In the genomic region with DNA sequence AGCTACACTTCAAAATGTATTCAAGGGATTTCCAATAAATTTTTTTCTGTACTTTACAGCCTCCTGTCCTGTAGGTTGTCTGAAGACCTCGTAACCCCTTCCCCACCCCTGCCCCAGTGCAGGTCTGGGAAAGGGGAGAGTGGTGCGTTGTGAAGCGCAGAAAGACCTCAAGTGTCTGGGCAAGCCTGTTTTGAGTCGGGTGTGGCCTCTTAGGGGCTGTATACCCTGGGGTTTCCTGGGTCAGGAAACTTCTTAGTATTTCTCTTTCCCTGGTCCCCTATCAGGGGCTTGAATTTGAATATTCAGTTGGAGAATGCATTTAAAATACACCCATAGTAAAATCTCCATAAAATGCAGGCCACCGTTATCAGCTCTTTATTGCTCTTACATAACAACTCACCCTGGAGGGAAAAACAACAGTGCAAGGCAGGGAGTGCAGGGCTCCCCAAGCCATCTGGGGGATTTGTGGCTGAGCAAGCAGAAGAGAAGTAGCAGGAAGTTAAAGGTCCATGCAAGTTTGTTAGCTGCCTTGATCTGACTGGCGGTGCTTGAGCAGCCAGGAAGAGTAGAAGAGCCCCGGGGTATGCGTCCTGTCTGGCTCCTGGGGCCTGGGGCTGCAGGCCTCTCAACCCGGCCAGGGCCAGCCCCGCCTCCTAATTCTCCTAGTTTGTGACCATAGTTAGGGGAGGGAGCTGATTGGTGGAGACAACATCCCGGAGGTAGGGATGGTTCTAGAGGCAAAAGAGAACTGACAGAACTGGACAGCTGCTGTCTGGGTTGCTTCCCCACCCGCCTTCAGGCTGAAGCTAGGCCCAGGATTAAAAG, we compare ENCODE assay signal across 1 cellular context.
TF ChIP-seq lines count a peak whose summit lies in the region.

No MANE protein-coding gene starts in this region.

TF ChIP-seq in HepG2, 621 proteins besides CTCF, POLR2A, EP300 and RAD21:
- TF ChIP-seq NCOR1 (IDR thresholded peaks at IDR 0.05; ENCODE audit: borderline replicate concordance, low read length) (no peak), AGO2 (optimal IDR thresholded peaks at IDR 0.05; ENCODE audit: low read depth, low read length) (peak; percentile 30), HDAC1 (CRISPR knock-in tag; IDR thresholded peaks at IDR 0.05) (0 out of 2 replicates have a peak, but pooled peaks have one; percentile 30), ZFY (CRISPR knock-in tag; IDR thresholded peaks at IDR 0.05) (peak; percentile 7; the same call in 1 of the 2 replicates), ZSCAN31 (CRISPR knock-in tag; IDR thresholded peaks at IDR 0.05; ENCODE audit: low read depth) (0 out of 2 replicates have a peak, but pooled peaks have one; percentile 22), NCOA2 (CRISPR knock-in tag; IDR thresholded peaks at IDR 0.05) (0 out of 2 replicates have a peak, but pooled peaks have one; percentile 7), ATF7-NPFF (CRISPR knock-in tag; IDR thresholded peaks at IDR 0.05; ENCODE audit: low read depth) (0 out of 2 replicates have a peak, but pooled peaks have one; percentile 16), KDM5A (IDR thresholded peaks at IDR 0.05; ENCODE audit: borderline replicate concordance, low read length) (0 out of 2 replicates have a peak, but pooled peaks have one; percentile 22), ETV5 (CRISPR knock-in tag; IDR thresholded peaks at IDR 0.05; ENCODE audit: borderline replicate concordance) (0 out of 2 replicates have a peak, but pooled peaks have one; percentile 17), SUZ12 (IDR thresholded peaks at IDR 0.05; ENCODE audit: low read depth, low read length) (no peak), ZBTB20 (CRISPR knock-in tag; IDR thresholded peaks at IDR 0.05; ENCODE audit: borderline replicate concordance, low read depth) (no peak), RBM22 (optimal IDR thresholded peaks at IDR 0.05; ENCODE audit: low read length) (peak; percentile 22), NKX3-1 (CRISPR knock-in tag; IDR thresholded peaks at IDR 0.05) (no peak), ZNF850 (CRISPR knock-in tag; conservative IDR thresholded peaks at IDR 0.05) (no peak), NFYC (CRISPR knock-in tag; IDR thresholded peaks at IDR 0.05) (peak; percentile 29; the same call in 1 of the 2 replicates), KDM2A (CRISPR knock-in tag; IDR thresholded peaks at IDR 0.05; ENCODE audit: borderline replicate concordance, low read depth) (peak; percentile 72; the same call in 1 of the 2 replicates), NONO (IDR thresholded peaks at IDR 0.05) (no peak), NONO (CRISPR knock-in tag; conservative IDR thresholded peaks at IDR 0.05) (0 out of 2 replicates have a peak, but pooled peaks have one; percentile 13)
- TF ChIP-seq, protein P1, sequence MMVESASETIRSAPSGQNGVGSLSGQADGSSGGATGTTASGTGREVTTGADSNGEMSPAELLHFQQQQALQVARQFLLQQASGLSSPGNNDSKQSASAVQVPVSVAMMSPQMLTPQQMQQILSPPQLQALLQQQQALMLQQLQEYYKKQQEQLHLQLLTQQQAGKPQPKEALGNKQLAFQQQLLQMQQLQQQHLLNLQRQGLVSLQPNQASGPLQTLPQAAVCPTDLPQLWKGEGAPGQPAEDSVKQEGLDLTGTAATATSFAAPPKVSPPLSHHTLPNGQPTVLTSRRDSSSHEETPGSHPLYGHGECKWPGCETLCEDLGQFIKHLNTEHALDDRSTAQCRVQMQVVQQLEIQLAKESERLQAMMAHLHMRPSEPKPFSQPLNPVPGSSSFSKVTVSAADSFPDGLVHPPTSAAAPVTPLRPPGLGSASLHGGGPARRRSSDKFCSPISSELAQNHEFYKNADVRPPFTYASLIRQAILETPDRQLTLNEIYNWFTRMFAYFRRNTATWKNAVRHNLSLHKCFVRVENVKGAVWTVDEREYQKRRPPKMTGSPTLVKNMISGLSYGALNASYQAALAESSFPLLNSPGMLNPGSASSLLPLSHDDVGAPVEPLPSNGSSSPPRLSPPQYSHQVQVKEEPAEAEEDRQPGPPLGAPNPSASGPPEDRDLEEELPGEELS (CRISPR knock-in tag; IDR thresholded peaks at IDR 0.05): 0 out of 2 replicates have a peak, but pooled peaks have one; percentile 10
- TF ChIP-seq, protein P2, sequence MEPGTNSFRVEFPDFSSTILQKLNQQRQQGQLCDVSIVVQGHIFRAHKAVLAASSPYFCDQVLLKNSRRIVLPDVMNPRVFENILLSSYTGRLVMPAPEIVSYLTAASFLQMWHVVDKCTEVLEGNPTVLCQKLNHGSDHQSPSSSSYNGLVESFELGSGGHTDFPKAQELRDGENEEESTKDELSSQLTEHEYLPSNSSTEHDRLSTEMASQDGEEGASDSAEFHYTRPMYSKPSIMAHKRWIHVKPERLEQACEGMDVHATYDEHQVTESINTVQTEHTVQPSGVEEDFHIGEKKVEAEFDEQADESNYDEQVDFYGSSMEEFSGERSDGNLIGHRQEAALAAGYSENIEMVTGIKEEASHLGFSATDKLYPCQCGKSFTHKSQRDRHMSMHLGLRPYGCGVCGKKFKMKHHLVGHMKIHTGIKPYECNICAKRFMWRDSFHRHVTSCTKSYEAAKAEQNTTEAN (CRISPR knock-in tag; conservative IDR thresholded peaks at IDR 0.05): no peak
- TF ChIP-seq, protein P3, sequence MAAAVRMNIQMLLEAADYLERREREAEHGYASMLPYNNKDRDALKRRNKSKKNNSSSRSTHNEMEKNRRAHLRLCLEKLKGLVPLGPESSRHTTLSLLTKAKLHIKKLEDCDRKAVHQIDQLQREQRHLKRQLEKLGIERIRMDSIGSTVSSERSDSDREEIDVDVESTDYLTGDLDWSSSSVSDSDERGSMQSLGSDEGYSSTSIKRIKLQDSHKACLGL (CRISPR knock-in tag; IDR thresholded peaks at IDR 0.05): no peak
- TF ChIP-seq, protein P4, sequence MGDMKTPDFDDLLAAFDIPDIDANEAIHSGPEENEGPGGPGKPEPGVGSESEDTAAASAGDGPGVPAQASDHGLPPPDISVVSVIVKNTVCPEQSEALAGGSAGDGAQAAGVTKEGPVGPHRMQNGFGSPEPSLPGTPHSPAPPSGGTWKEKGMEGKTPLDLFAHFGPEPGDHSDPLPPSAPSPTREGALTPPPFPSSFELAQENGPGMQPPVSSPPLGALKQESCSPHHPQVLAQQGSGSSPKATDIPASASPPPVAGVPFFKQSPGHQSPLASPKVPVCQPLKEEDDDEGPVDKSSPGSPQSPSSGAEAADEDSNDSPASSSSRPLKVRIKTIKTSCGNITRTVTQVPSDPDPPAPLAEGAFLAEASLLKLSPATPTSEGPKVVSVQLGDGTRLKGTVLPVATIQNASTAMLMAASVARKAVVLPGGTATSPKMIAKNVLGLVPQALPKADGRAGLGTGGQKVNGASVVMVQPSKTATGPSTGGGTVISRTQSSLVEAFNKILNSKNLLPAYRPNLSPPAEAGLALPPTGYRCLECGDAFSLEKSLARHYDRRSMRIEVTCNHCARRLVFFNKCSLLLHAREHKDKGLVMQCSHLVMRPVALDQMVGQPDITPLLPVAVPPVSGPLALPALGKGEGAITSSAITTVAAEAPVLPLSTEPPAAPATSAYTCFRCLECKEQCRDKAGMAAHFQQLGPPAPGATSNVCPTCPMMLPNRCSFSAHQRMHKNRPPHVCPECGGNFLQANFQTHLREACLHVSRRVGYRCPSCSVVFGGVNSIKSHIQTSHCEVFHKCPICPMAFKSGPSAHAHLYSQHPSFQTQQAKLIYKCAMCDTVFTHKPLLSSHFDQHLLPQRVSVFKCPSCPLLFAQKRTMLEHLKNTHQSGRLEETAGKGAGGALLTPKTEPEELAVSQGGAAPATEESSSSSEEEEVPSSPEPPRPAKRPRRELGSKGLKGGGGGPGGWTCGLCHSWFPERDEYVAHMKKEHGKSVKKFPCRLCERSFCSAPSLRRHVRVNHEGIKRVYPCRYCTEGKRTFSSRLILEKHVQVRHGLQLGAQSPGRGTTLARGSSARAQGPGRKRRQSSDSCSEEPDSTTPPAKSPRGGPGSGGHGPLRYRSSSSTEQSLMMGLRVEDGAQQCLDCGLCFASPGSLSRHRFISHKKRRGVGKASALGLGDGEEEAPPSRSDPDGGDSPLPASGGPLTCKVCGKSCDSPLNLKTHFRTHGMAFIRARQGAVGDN (CRISPR knock-in tag; IDR thresholded peaks at IDR 0.05): peak; percentile 63
- TF ChIP-seq, protein P5, sequence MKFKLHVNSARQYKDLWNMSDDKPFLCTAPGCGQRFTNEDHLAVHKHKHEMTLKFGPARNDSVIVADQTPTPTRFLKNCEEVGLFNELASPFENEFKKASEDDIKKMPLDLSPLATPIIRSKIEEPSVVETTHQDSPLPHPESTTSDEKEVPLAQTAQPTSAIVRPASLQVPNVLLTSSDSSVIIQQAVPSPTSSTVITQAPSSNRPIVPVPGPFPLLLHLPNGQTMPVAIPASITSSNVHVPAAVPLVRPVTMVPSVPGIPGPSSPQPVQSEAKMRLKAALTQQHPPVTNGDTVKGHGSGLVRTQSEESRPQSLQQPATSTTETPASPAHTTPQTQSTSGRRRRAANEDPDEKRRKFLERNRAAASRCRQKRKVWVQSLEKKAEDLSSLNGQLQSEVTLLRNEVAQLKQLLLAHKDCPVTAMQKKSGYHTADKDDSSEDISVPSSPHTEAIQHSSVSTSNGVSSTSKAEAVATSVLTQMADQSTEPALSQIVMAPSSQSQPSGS (CRISPR knock-in tag; IDR thresholded peaks at IDR 0.05): 0 out of 2 replicates have a peak, but pooled peaks have one; percentile 13
- TF ChIP-seq, protein P6, sequence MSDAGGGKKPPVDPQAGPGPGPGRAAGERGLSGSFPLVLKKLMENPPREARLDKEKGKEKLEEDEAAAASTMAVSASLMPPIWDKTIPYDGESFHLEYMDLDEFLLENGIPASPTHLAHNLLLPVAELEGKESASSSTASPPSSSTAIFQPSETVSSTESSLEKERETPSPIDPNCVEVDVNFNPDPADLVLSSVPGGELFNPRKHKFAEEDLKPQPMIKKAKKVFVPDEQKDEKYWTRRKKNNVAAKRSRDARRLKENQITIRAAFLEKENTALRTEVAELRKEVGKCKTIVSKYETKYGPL (CRISPR knock-in tag; IDR thresholded peaks at IDR 0.05): peak; percentile 67; the same call in 1 of the 2 replicates
